ENCODE assay signal across 9 cellular contexts in genomic region chr16:46702030-46702429, GRCh38. TPM values are rescaled to one million over a fixed set of nuclear protein-coding genes. Genes with fewer than 3 reads are reported as not detected.
"Had no signal": no experiment of that assay in that cellular context is flagged by ENCODE, and none has a peak within 500 bp of the region (broad histone marks: within the 10 kb centered on the region; RNA-seq: fewer than 3 reads in every experiment).

No MANE protein-coding gene starts in this region.

- H3K27ac Mint-ChIP-seq: HFFc6 had no signal

- FAIRE-seq: HTR-8/SVneo, K562 had no signal

- H3K9me3 Mint-ChIP-seq: HFFc6 had no signal

- ATAC-seq: HCT116, K562 had no signal

- H3K4me3 Mint-ChIP-seq: HFFc6 had no signal

- DNase-seq: GM23248, GOT3, H7, HFFc6, IMR-90, KG1 had no signal

RNA-seq across cellular contexts. Expression of gene MYLK3, which starts 46.1 kb away (rescaled TPM):
- total RNA-seq: GM23248 had no signal
